In the genomic region with DNA sequence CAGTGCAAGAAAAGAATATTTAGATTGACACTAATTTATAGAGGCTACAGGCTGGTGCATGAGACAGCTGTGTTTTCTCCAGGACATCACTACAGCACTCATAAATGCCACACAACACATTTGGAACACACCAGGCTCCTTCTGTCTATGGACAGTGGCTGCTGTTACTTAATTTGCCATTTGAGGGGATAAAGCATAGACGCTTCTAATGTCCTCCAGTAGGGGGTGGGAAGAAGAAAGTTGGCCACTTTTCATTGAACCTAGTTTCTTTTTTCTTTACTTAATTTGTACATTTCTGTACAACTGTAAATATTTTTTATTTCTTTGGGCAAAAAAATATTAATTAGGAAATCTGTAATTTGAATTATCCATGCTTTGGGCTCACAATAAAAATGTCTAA, we compare ENCODE assay signal across 12 cellular contexts. TPM values are rescaled to one million over a fixed set of nuclear protein-coding genes. Genes with fewer than 3 reads are reported as not detected.
DNase-seq lines count a peak whose midpoint lies in the region; ATAC-seq, FAIRE-seq and TF ChIP-seq lines count a peak whose summit lies in the region.
"Had no signal": no experiment of that assay in that cellular context is flagged by ENCODE, and none has a peak within 500 bp of the region (broad histone marks: within the 10 kb centered on the region; RNA-seq: fewer than 3 reads in every experiment).

No MANE protein-coding gene starts in this region.

- TF ChIP-seq CTCF in DOHH2 (IDR thresholded peaks at IDR 0.05; ENCODE audit: low read depth, low read length, poor library complexity, severe bottlenecking) (peak; percentile 35), WI38 (IDR thresholded peaks at IDR 0.05; ENCODE audit: low read depth, low read length) (0 out of 2 replicates have a peak, but pooled peaks have one; percentile 13)

- H2BK120ac ChIP-seq in mesendoderm (ENCODE audit: low read depth, low read length): no peak overlapping the region

- no CpG with 5 or more reads among the region's 1 CpG for WGBS in mesendoderm (ENCODE audit: extremely low coverage, insufficient coverage, low lambda C conversion rate)

- no peak overlapping the region for H4K8ac ChIP-seq in mesendoderm (ENCODE audit: low read depth, low read length)

- H3K79me1 ChIP-seq in mesendoderm (ENCODE audit: low read length): no peaks in the 10 kb centered on the region

- ATAC-seq in HG03354 (IDR thresholded peaks at IDR 0.05; ENCODE audit: poor library complexity, severe bottlenecking, unreplicated experiment) (peak; percentile 61), HG03469 (IDR thresholded peaks at IDR 0.05; ENCODE audit: unreplicated experiment) (no peak), GM21737 (IDR thresholded peaks at IDR 0.05; ENCODE audit: unreplicated experiment) (no peak)

- no peak for TF ChIP-seq POLR2A in H54 (IDR thresholded peaks at IDR 0.05; ENCODE audit: low read depth, low read length)

- no peak overlapping the region for H2BK5ac ChIP-seq in mesendoderm (ENCODE audit: low read length)

- no peak overlapping the region for H3K56ac ChIP-seq in mesendoderm (ENCODE audit: low read length)

- H2BK15ac ChIP-seq in mesendoderm (replicated peaks; ENCODE audit: low read depth): no peak overlapping the region

- H3K4me3 ChIP-seq in DOHH2 (ENCODE audit: low read length): no peak overlapping the region
- no peak overlapping the region for H3K4me3 ChIP-seq in WI38 (ENCODE audit: low read depth, low read length)
- H3K4me3 ChIP-seq in mesendoderm (ENCODE audit: low read length): no peak overlapping the region

- H3K18ac ChIP-seq in mesendoderm (ENCODE audit: low read length): no peak overlapping the region

- no peaks in the 10 kb centered on the region for H3K9me3 ChIP-seq in DOHH2 (ENCODE audit: control insufficient read depth, insufficient read depth, low read length)

- no peak overlapping the region for H4K5ac ChIP-seq in mesendoderm (ENCODE audit: low read length)

- no peak overlapping the region for H3K23ac ChIP-seq in mesendoderm (ENCODE audit: low read length)

- H3K4ac ChIP-seq in mesendoderm (ENCODE audit: low read depth, low read length): no peak overlapping the region

- FAIRE-seq in H54 (lab: Jason Lieb, UNC): no peak
- FAIRE-seq: GM12891 had no signal

- H3K4me1 ChIP-seq in DOHH2 (ENCODE audit: control insufficient read depth, low read length): no peaks in the 10 kb centered on the region
- no peaks in the 10 kb centered on the region for H3K4me1 ChIP-seq in mesendoderm (ENCODE audit: control insufficient read depth, low read depth, low read length)

- peak; percentile 29 for DNase-seq in mesendoderm
- no peak for DNase-seq in H54 (ENCODE audit: insufficient read length, low spot score)
- DNase-seq: activated gamma-delta T cell treated with Interleukin-2 at 50 U/mL for 16 hours; effector memory CD4-positive, alpha-beta T cell; left cardiac atrium; NCI-H345 had no signal

- no peaks in the 10 kb centered on the region for H3F3A ChIP-seq in DOHH2 (ENCODE audit: control insufficient read depth, insufficient read depth)

- no peak overlapping the region for H2AK5ac ChIP-seq in mesendoderm (ENCODE audit: low read length)

- no peaks in the 10 kb centered on the region for H3K9me2 ChIP-seq in DOHH2 (replicated peaks; ENCODE audit: control insufficient read depth, low read length)

- H3K4me2 ChIP-seq in DOHH2 (ENCODE audit: low read length) (no peak overlapping the region), mesendoderm (ENCODE audit: low read length) (no peak overlapping the region)

- H3K27ac ChIP-seq in DOHH2 (ENCODE audit: low read depth, low read length) (no peak overlapping the region), mesendoderm (ENCODE audit: low read depth, low read length) (no peak overlapping the region)

- no peaks in the 10 kb centered on the region for H4K20me1 ChIP-seq in DOHH2 (ENCODE audit: control insufficient read depth, insufficient read depth, low read depth, low read length)

- no peaks in the 10 kb centered on the region for H3K79me2 ChIP-seq in DOHH2 (ENCODE audit: control insufficient read depth, low read length)
- no peaks in the 10 kb centered on the region for H3K79me2 ChIP-seq in mesendoderm (ENCODE audit: control insufficient read depth, insufficient read depth, low read length)

- H3K27me3 ChIP-seq in DOHH2 (ENCODE audit: control insufficient read depth, low read length) (no peaks in the 10 kb centered on the region), mesendoderm (ENCODE audit: insufficient read depth, low read length, poor library complexity) (no peaks in the 10 kb centered on the region)

- H3K36me3 ChIP-seq in DOHH2 (ENCODE audit: control insufficient read depth, low read length): no peaks in the 10 kb centered on the region
- no peaks in the 10 kb centered on the region for H3K36me3 ChIP-seq in mesendoderm (ENCODE audit: control insufficient read depth, insufficient read depth, low read length)

- H3K9ac ChIP-seq in mesendoderm (ENCODE audit: low read length): no peak overlapping the region

RNA-seq across cellular contexts. Expression of gene RTN1, which starts 12.4 kb away (rescaled TPM):
- 0.86 TPM for polyA plus RNA-seq in mesendoderm (2013, experiment 1 of 2)
- 0.67 TPM for polyA plus RNA-seq in mesendoderm (2013, experiment 2 of 2)

RNA-seq across cellular contexts. Expression of gene LRRC9, which starts 37.0 kb away (rescaled TPM):
- 0.48 TPM for polyA plus RNA-seq in mesendoderm (2013, experiment 1 of 2)
- 0.64 TPM for polyA plus RNA-seq in mesendoderm (2013, experiment 2 of 2)
